24 cellular contexts compared by ENCODE assay signal in the genomic region with DNA sequence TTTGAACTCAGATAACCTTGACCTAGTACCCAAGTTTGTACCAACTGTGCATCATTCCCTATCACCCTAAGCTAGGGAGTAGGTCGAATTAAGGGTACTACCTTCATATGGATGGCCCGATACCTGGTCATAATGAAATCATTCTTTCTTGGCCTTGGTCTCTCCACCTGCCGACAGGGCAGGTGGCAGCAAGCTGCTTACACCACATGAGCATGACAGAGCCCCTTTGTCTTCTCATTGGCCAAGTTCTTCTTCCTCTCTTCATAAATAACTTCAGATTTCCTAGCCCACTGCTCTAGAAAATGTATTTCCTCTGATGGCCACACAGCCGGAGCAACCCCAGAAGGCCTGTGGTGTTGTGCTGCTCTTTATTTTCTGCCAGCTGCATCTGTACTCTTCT.
DNase-seq lines count a peak whose midpoint lies in the region; ATAC-seq, FAIRE-seq and TF ChIP-seq lines count a peak whose summit lies in the region.
"Had no signal": no experiment of that assay in that cellular context is flagged by ENCODE, and none has a peak within 500 bp of the region (broad histone marks: within the 10 kb centered on the region; RNA-seq: fewer than 3 reads in every experiment).

No MANE protein-coding gene starts in this region.

- 94 to 95% methylated on average over 4 of the region's 4 CpGs for WGBS in aorta, 2 donors

- no peak for DNase-seq in GM12892 (ENCODE audit: insufficient read length)
- no peak for DNase-seq in bronchial epithelial cell (ENCODE audit: low read depth)
- no peak for DNase-seq in aorta
- no peak for DNase-seq in DMS79 treated with DMSO at 0.1 percent for 48 hours (lab: John Stamatoyannopoulos, UW)
- DNase-seq in left colon: no peak
- DNase-seq: CD4-positive, alpha-beta memory T cell; COR-L47; DMS53; GDM1; MM.1S; NCI-H2029 treated with DMSO at 0.1 percent for 48 hours; NCI-H510A; NCI-H69; Right ventricle myocardium superior; RPMI8226 had no signal

- H3K4me3 ChIP-seq in bronchial epithelial cell (ENCODE audit: low read depth, low read length) (no peak overlapping the region), aorta (ENCODE audit: low read length in 2 of 2) (no peak overlapping the region)
- H3K4me3 ChIP-seq: GM23248 had no signal

- peak overlapping the region in 2 of 3 experiments; percentile 27 to 56 for H3K27ac Mint-ChIP-seq in nephron
- H3K27ac Mint-ChIP-seq: CD4-positive, alpha-beta memory T cell had no signal

- no peaks in the 10 kb centered on the region for H3K27me3 ChIP-seq in bronchial epithelial cell (ENCODE audit: control insufficient read depth, insufficient read depth, low read length)
- no peaks in the 10 kb centered on the region for H3K27me3 ChIP-seq in aorta (ENCODE audit: control insufficient read depth in 1 of 2, insufficient read depth in 2 of 2, low read length in 1 of 2)

- H3K36me3 Mint-ChIP-seq in nephron (ENCODE audit: low read depth): no peaks in the 10 kb centered on the region
- H3K36me3 Mint-ChIP-seq: CD4-positive, alpha-beta memory T cell had no signal

- peak; percentile 40 for FAIRE-seq in GM12892 (lab: Jason Lieb, UNC)
- peak; percentile 47 for FAIRE-seq in bronchial epithelial cell (lab: Jason Lieb, UNC)
- FAIRE-seq: A204.1, GM12891 had no signal

- no peaks in the 10 kb centered on the region for H3K9me3 Mint-ChIP-seq in nephron

- no peak for TF ChIP-seq POLR2A in GM12892 (IDR thresholded peaks at IDR 0.05; ENCODE audit: low read depth, low read length)

- H3K4me1 ChIP-seq in aorta (ENCODE audit: control insufficient read depth in 1 of 2, insufficient read depth in 2 of 2, low read length in 2 of 2): peaks cover 6 to 7% of the 10 kb centered on the region in 2 donors

- H3K4me3 Mint-ChIP-seq in nephron: no peak overlapping the region
- H3K4me3 Mint-ChIP-seq: CD4-positive, alpha-beta memory T cell had no signal

- no peaks in the 10 kb centered on the region for H3K9me3 ChIP-seq in aorta (ENCODE audit: control insufficient read depth, low read length)

- no peaks in the 10 kb centered on the region for H3K36me3 ChIP-seq in bronchial epithelial cell (ENCODE audit: control insufficient read depth, insufficient read depth, low read length)
- no peaks in the 10 kb centered on the region for H3K36me3 ChIP-seq in aorta (ENCODE audit: control insufficient read depth in 1 of 2, insufficient read depth in 2 of 2, low read length in 1 of 2)

- H3K4me1 Mint-ChIP-seq in nephron: peaks cover 9% of the 10 kb centered on the region
- H3K4me1 Mint-ChIP-seq: CD4-positive, alpha-beta memory T cell had no signal

- peaks cover 7% of the 10 kb centered on the region for H3K27me3 Mint-ChIP-seq in nephron (ENCODE audit: low read depth)
- H3K27me3 Mint-ChIP-seq: CD4-positive, alpha-beta memory T cell; IgD-negative memory B cell had no signal

- intact Hi-C loops in aorta (cut with DNase I) (loop anchor here in 1 of 2 donors (10.0 kb wide), 1 partner anchor 169 kb away; no protein-coding TSS in a partner anchor), left colon (cut with DNase I, micrococcal nuclease) (no loop called here)

- TF ChIP-seq CTCF in bronchial epithelial cell (IDR thresholded peaks at IDR 0.05; ENCODE audit: insufficient read depth, low read length, severe bottlenecking) (no peak), nephron (IDR thresholded peaks at IDR 0.05; ENCODE audit: unreplicated experiment in 3 of 3) (no peak)

- peak; percentile 6 for ATAC-seq in aorta (ENCODE audit: low FRiP score)
- ATAC-seq in HG03135 (IDR thresholded peaks at IDR 0.05; ENCODE audit: unreplicated experiment): no peak
- ATAC-seq in left colon: no peak
- ATAC-seq: HCT116 had no signal

- peak overlapping the region in 1 of 2 donors; percentile 17 for H3K27ac ChIP-seq in aorta (ENCODE audit: low read depth in 1 of 2, low read length in 2 of 2)
- H3K27ac ChIP-seq: GM23248, HL-60, KMS-11 had no signal
